8 cellular contexts compared by ENCODE assay signal in genomic region chr3:57078366-57079220, GRCh38. TPM values are rescaled to one million over a fixed set of nuclear protein-coding genes. Genes with fewer than 3 reads are reported as not detected.
DNase-seq lines count a peak whose midpoint lies in the region; ATAC-seq and TF ChIP-seq lines count a peak whose summit lies in the region.

No MANE protein-coding gene starts in this region.

- in situ Hi-C loops in Panc1 (cut with HindIII; ENCODE audit: low pct_unique_long_range_greater_than_20kb, low sequenced_read_pairs) = loop anchor here (25.0 kb wide), 1 partner anchor 91 kb away; no protein-coding TSS in a partner anchor
- in situ Hi-C loops in brain microvascular endothelial cell (cut with HindIII; ENCODE audit: low pct_ligation_motif_present, low sequenced_read_pairs) = no loop called here

- ATAC-seq in GM18909 (IDR thresholded peaks at IDR 0.05; ENCODE audit: poor library complexity, unreplicated experiment) = peak; percentile 53
- ATAC-seq in Panc1 = peak; percentile 80
- peak; percentile 88 for ATAC-seq in sciatic nerve
- no peak for ATAC-seq in GM21717 (IDR thresholded peaks at IDR 0.05; ENCODE audit: unreplicated experiment)
- ATAC-seq in GM21515 (IDR thresholded peaks at IDR 0.05; ENCODE audit: unreplicated experiment) = no peak

- no peaks in the 10 kb centered on the region for H3K4me1 ChIP-seq in BE2C
- peaks cover 4% of the 10 kb centered on the region; the same call in 1 of the 2 replicates for H3K4me1 ChIP-seq in Panc1 (ENCODE audit: control insufficient read depth, insufficient read depth, low read length)

- POLR2A ChIA-PET in Panc1 (lab: Charles Lee) = no interaction called here

- H3K4me3 ChIP-seq in BE2C (ENCODE audit: low read depth, low read length) = peak overlapping the region; percentile 62
- peak overlapping the region; percentile 74 to 76 for H3K4me3 ChIP-seq in Panc1 (ENCODE audit: low read depth in 2 of 2, low read length in 2 of 2)
- peak overlapping the region; percentile 74 for H3K4me3 ChIP-seq in brain microvascular endothelial cell (ENCODE audit: low read depth, low read length)
- peak overlapping the region; percentile 83 for H3K4me3 ChIP-seq in iPS-18c (ENCODE audit: insufficient read depth, low read depth, low read length)

- H3K36me3 ChIP-seq in BE2C (no peaks in the 10 kb centered on the region), Panc1 (ENCODE audit: control insufficient read depth, insufficient read depth, low read length) (no peaks in the 10 kb centered on the region), brain microvascular endothelial cell (replicated peaks) (no peaks in the 10 kb centered on the region)

- no TSS peak for BruUV-seq in Panc1 (replicated peaks; lab: Mats Ljungman, UMichigan)

- TF ChIP-seq CTCF in BE2C (IDR thresholded peaks at IDR 0.05; ENCODE audit: low read depth, low read length) (no peak), Panc1 (IDR thresholded peaks at IDR 0.05) (peak; percentile 29; the same call in 1 of the 2 replicates), brain microvascular endothelial cell (IDR thresholded peaks at IDR 0.05; ENCODE audit: low read depth, low read length, missing control alignments) (no peak)

- CTCF ChIA-PET in Panc1 (lab: Charles Lee) = no interaction called here

- DNase-seq in BE2C = peak; percentile 55
- DNase-seq in Panc1 (ENCODE audit: low read depth, low spot score) = no peak
- DNase-seq in brain microvascular endothelial cell = peak; percentile 66
- peak; percentile 86 for DNase-seq in sciatic nerve (ENCODE audit: low spot score)

- intact Hi-C loops in Panc1 (cut with micrococcal nuclease; ENCODE audit: unreplicated experiment) (no loop called here), sciatic nerve (cut with DNase I) (no loop called here)

- H3K27me3 ChIP-seq in BE2C (peaks cover 7% of the 10 kb centered on the region; the same call in 1 of the 2 replicates), Panc1 (ENCODE audit: control insufficient read depth, insufficient read depth, low read length) (no peaks in the 10 kb centered on the region), brain microvascular endothelial cell (replicated peaks) (no peaks in the 10 kb centered on the region)

- no peaks in the 10 kb centered on the region for H3K9me3 ChIP-seq in BE2C
- H3K9me3 ChIP-seq in Panc1 (ENCODE audit: control insufficient read depth, insufficient read depth, low read depth, low read length) = no peaks in the 10 kb centered on the region
- H3K9me3 ChIP-seq in iPS-18c (ENCODE audit: control insufficient read depth, insufficient read depth, low read length) = no peaks in the 10 kb centered on the region

- peak overlapping the region; percentile 73 for H3K27ac ChIP-seq in Panc1 (ENCODE audit: low read length)
- no peak overlapping the region for H3K27ac ChIP-seq in brain microvascular endothelial cell

RNA-seq across cellular contexts. Expression of gene SPATA12, which starts 18.1 kb away (rescaled TPM):
- not detected for polyA plus RNA-seq in BE2C (2012; ENCODE audit: insufficient read depth, insufficient read length, low read depth)
- total RNA-seq in Panc1 (2021; ENCODE audit: unreplicated experiment) (0.10 TPM), sciatic nerve (not detected)
- polyA plus RNA-seq in Panc1 (2012; ENCODE audit: insufficient read length) = not detected

Comparison
In these comparisons a context has a peak if more than half of its experiments do, and no peak if none do; other contexts are left out.
1. ATAC-seq: peak in GM18909 (single experiment), Panc1 (single experiment) and sciatic nerve (single experiment); none in GM21717 (single experiment) and GM21515 (single experiment).
2. Peak in every context shown above with its lines, with median percentiles within 50 percentile points of each other: H3K4me3 ChIP-seq.